ENCODE assay signal across 30 cellular contexts in the genomic region with DNA sequence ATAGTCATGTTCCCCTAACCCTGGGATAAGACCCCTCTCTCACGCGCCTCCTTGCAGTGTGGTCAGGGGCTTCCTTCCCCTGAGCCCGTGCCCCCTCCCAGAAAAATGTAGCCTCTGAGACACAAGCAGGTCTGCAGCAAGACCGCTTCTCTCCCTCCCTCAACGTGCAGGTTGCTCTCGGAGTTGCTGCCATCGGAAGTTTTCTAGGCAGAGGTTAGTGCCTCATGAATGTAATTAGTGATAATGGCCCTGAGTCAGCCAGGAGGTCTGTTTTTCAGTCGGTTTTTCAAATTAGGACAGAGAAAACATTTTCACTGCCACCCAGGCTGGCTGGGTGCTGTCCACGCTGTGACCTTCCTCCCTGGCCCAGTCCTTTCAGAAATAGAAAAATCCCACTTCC. TPM values are rescaled to one million over a fixed set of nuclear protein-coding genes. Genes with fewer than 3 reads are reported as not detected.
"Had no signal": no experiment of that assay in that cellular context is flagged by ENCODE, and none has a peak within 500 bp of the region (broad histone marks: within the 10 kb centered on the region; RNA-seq: fewer than 3 reads in every experiment).

No MANE protein-coding gene starts in this region.

- DNase-seq: activated CD4-positive, alpha-beta memory T cell treated with anti-CD3 and anti-CD28 coated beads, Interleukin-2, amount 10 ng/mL, durations not matched to agents 7 days and 5 days; activated CD4-positive, alpha-beta T cell treated with anti-CD3 and anti-CD28 coated beads for 1 hour; activated CD4-positive, alpha-beta T cell treated with anti-CD3 and anti-CD28 coated beads for 4 hours; activated CD4-positive, alpha-beta T cell treated with anti-CD3 and anti-CD28 coated beads, Interleukin-2, amount 10 ng/mL, durations not matched to agents 7 days and 5 days; activated CD4-positive, alpha-beta T cell treated with anti-CD3 and anti-CD28 coated beads, Interleukin-2, amount 50 U/mL, for 4 hours; activated CD8-positive, alpha-beta memory T cell treated with anti-CD3 and anti-CD28 coated beads, Interleukin-2, amount 50 U/mL, for 48 hours; activated gamma-delta T cell; activated naive CD4-positive, alpha-beta T cell; activated naive CD4-positive, alpha-beta T cell treated with anti-CD3 and anti-CD28 coated beads, Interleukin-2, amount 10 ng/mL, durations not matched to agents 7 days and 5 days; activated naive CD8-positive, alpha-beta T cell treated with anti-CD3 and anti-CD28 coated beads, Interleukin-2, amount 10 ng/mL, durations not matched to agents 7 days and 5 days; activated T-cell treated with anti-CD3 and anti-CD28 coated beads for 4 hours; activated T-cell treated with anti-CD3 and anti-CD28 coated beads, Interleukin-2, amount 50 U/mL, for 24 hours; activated T-cell treated with anti-CD3 and anti-CD28 coated beads, Interleukin-2, amount 50 U/mL, for 72 hours; central memory CD4-positive, alpha-beta T cell; cerebellar nuclear complex; colonic mucosa; effector CD8-positive, alpha-beta T cell; foreskin keratinocyte; gastrocnemius medialis; heart right ventricle; T-helper 2 cell had no signal

- H3K36me3 ChIP-seq: ascending aorta, breast epithelium, cardiac muscle cell, colonic mucosa, esophagus muscularis mucosa, gastrocnemius medialis, heart right ventricle had no signal

- H3K27me3 ChIP-seq: ascending aorta, breast epithelium, cardiac muscle cell, colonic mucosa, esophagus muscularis mucosa, gastrocnemius medialis had no signal

- H3K9me3 ChIP-seq: ascending aorta, colonic mucosa, gastrocnemius medialis had no signal

- H3K4me3 ChIP-seq: ascending aorta, breast epithelium, cardiac muscle cell, colonic mucosa, esophagus muscularis mucosa, gastrocnemius medialis, heart right ventricle had no signal

- H3K27ac ChIP-seq: ascending aorta, breast epithelium, cardiac muscle cell, colonic mucosa, esophagus muscularis mucosa, foreskin keratinocyte, gastrocnemius medialis, heart right ventricle had no signal

- H3K4me1 ChIP-seq: ascending aorta, breast epithelium, colonic mucosa, esophagus muscularis mucosa, foreskin keratinocyte, gastrocnemius medialis, heart right ventricle had no signal

- ATAC-seq: activated naive CD4-positive, alpha-beta T cell treated with anti-CD3 and anti-CD28 coated beads, Interleukin-2, amount 50 U/mL, for 72 hours; activated T-cell treated with anti-CD3 and anti-CD28 coated beads, Interleukin-2, amount 50 U/mL, for 72 hours; foreskin keratinocyte; gastrocnemius medialis; heart right ventricle had no signal

RNA-seq across cellular contexts. Expression of gene PRLHR, which starts 43.2 kb away (rescaled TPM):
- total RNA-seq: activated CD4-positive, alpha-beta memory T cell treated with anti-CD3 and anti-CD28 coated beads, Interleukin-2, amount 10 ng/mL, durations not matched to agents 7 days and 5 days; activated CD4-positive, alpha-beta T cell treated with anti-CD3 and anti-CD28 coated beads, Interleukin-2, amount 10 ng/mL, durations not matched to agents 7 days and 5 days; activated naive CD4-positive, alpha-beta T cell treated with anti-CD3 and anti-CD28 coated beads, Interleukin-2, amount 50 U/mL, for 72 hours; activated naive CD8-positive, alpha-beta T cell treated with anti-CD3 and anti-CD28 coated beads, Interleukin-2, amount 10 ng/mL, durations not matched to agents 7 days and 5 days; activated T-cell treated with anti-CD3 and anti-CD28 coated beads, Interleukin-2, amount 50 U/mL, for 72 hours; ascending aorta; breast epithelium; cardiac muscle cell; colonic mucosa; dermis microvascular lymphatic vessel endothelial cell; epithelial cell of proximal tubule; foreskin keratinocyte; gastrocnemius medialis; glomerular endothelial cell; heart right ventricle; T-helper 1 cell treated with Interleukin-12 subunit alpha and Interleukin-12 subunit beta and Interleukin-4 antibody, amounts not matched to agents 30 ng/mL and 1 ng/mL, for 36 hours had no signal
- polyA plus RNA-seq: cardiac muscle cell, foreskin keratinocyte, heart right ventricle had no signal
